ENCODE assay signal across 16 cellular contexts in the genomic region with DNA sequence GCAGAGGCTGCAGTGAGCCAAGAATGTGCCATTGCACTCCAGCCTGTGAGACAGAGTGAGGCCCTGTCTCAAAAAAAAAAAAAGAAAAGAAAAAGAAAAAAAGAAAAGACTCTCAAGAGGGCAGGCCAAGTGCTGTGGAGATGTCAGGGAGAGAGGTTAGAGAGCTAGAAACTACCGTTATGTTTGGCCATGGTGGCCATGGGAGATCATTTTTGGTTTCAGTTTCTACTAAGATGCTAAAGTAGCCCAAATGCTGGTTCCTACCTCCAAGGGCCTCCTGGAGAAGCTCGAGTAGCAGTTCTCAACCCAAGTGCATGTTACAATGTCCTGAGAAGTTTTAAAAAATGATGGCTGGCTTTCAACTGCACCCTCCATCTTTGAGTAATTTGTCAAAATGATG.
"Had no signal": no experiment of that assay in that cellular context is flagged by ENCODE, and none has a peak within 500 bp of the region (broad histone marks: within the 10 kb centered on the region; RNA-seq: fewer than 3 reads in every experiment).

No MANE protein-coding gene starts in this region.

- H3K9me3 Mint-ChIP-seq: activated CD4-positive, alpha-beta T cell treated with anti-CD3 and anti-CD28 coated beads, Interleukin-2, amount 10 ng/mL, durations not matched to agents 7 days and 5 days; memory B cell had no signal

- DNase-seq: activated CD4-positive, alpha-beta T cell treated with anti-CD3 and anti-CD28 coated beads, Interleukin-2, amount 10 ng/mL, durations not matched to agents 7 days and 5 days; activated CD8-positive, alpha-beta memory T cell treated with anti-CD3 and anti-CD28 coated beads, Interleukin-2, amount 50 U/mL, for 4 hours; activated CD8-positive, alpha-beta T cell treated with anti-CD3 and anti-CD28 coated beads, Interleukin-2, amount 10 ng/mL, durations not matched to agents 7 days and 5 days; activated effector memory CD4-positive, alpha-beta T cell treated with Interleukin-2 at 50 U/mL for 16 hours; activated naive CD4-positive, alpha-beta T cell treated with anti-CD3 and anti-CD28 coated beads, Interleukin-2, amount 10 ng/mL, durations not matched to agents 7 days and 5 days; activated naive CD8-positive, alpha-beta T cell treated with anti-CD3 and anti-CD28 coated beads, Interleukin-2, amount 50 U/mL, for 24 hours; activated T-cell treated with anti-CD3 and anti-CD28 coated beads, Interleukin-2, amount 50 U/mL, for 4 hours; occipital lobe; posterior cingulate gyrus; stimulated activated naive B cell treated with anti-CD40 and anti-IgM and Interleukin-4, amounts not matched to agents 10 μg/mL and 1 μg/mL and 100 μg/mL, for 72 hours had no signal

- H3K27ac ChIP-seq: ascending aorta, coronary artery, thoracic aorta had no signal

- H3K36me3 ChIP-seq: ascending aorta, thoracic aorta had no signal

- H3K4me1 ChIP-seq: ascending aorta had no signal

- H3K27me3 Mint-ChIP-seq: activated CD4-positive, alpha-beta T cell treated with anti-CD3 and anti-CD28 coated beads, Interleukin-2, amount 10 ng/mL, durations not matched to agents 7 days and 5 days; activated naive CD4-positive, alpha-beta T cell treated with anti-CD3 and anti-CD28 coated beads, Interleukin-2, amount 10 ng/mL, durations not matched to agents 7 days and 5 days; activated naive CD8-positive, alpha-beta T cell treated with anti-CD3 and anti-CD28 coated beads, Interleukin-2, amount 50 U/mL, for 24 hours; central memory CD8-positive, alpha-beta T cell; stimulated activated naive B cell treated with anti-CD40 and anti-IgM and Interleukin-4, amounts not matched to agents 10 μg/mL and 1 μg/mL and 100 μg/mL, for 72 hours had no signal

- H3K4me3 Mint-ChIP-seq: activated CD4-positive, alpha-beta T cell treated with anti-CD3 and anti-CD28 coated beads, Interleukin-2, amount 10 ng/mL, durations not matched to agents 7 days and 5 days; activated CD8-positive, alpha-beta T cell treated with anti-CD3 and anti-CD28 coated beads, Interleukin-2, amount 10 ng/mL, durations not matched to agents 7 days and 5 days; activated naive CD4-positive, alpha-beta T cell treated with anti-CD3 and anti-CD28 coated beads, Interleukin-2, amount 10 ng/mL, durations not matched to agents 7 days and 5 days; activated naive CD8-positive, alpha-beta T cell treated with anti-CD3 and anti-CD28 coated beads, Interleukin-2, amount 50 U/mL, for 24 hours; activated T-cell treated with anti-CD3 and anti-CD28 coated beads, Interleukin-2, amount 50 U/mL, for 4 hours; central memory CD8-positive, alpha-beta T cell; memory B cell; stimulated activated naive B cell treated with anti-CD40 and anti-IgM and Interleukin-4, amounts not matched to agents 10 μg/mL and 1 μg/mL and 100 μg/mL, for 72 hours had no signal

- H3K4me1 Mint-ChIP-seq: activated CD4-positive, alpha-beta T cell treated with anti-CD3 and anti-CD28 coated beads, Interleukin-2, amount 10 ng/mL, durations not matched to agents 7 days and 5 days; activated naive CD4-positive, alpha-beta T cell treated with anti-CD3 and anti-CD28 coated beads, Interleukin-2, amount 10 ng/mL, durations not matched to agents 7 days and 5 days; activated naive CD8-positive, alpha-beta T cell treated with anti-CD3 and anti-CD28 coated beads, Interleukin-2, amount 50 U/mL, for 24 hours; central memory CD8-positive, alpha-beta T cell; memory B cell had no signal

- H3K4me3 ChIP-seq: ascending aorta, coronary artery, thoracic aorta had no signal

- H3K36me3 Mint-ChIP-seq: activated naive CD4-positive, alpha-beta T cell treated with anti-CD3 and anti-CD28 coated beads, Interleukin-2, amount 10 ng/mL, durations not matched to agents 7 days and 5 days; memory B cell; stimulated activated naive B cell treated with anti-CD40 and anti-IgM and Interleukin-4, amounts not matched to agents 10 μg/mL and 1 μg/mL and 100 μg/mL, for 72 hours had no signal

- ATAC-seq: activated CD4-positive, CD25-positive, alpha-beta regulatory T cell treated with anti-CD3 and anti-CD28 coated beads, Interleukin-2, amount 50 U/mL, for 24 hours; activated CD8-positive, alpha-beta T cell treated with anti-CD3 and anti-CD28 coated beads, Interleukin-2, amount 10 ng/mL, durations not matched to agents 7 days and 5 days; activated naive CD8-positive, alpha-beta T cell treated with anti-CD3 and anti-CD28 coated beads, Interleukin-2, amount 50 U/mL, for 24 hours; activated T-cell treated with anti-CD3 and anti-CD28 coated beads, Interleukin-2, amount 50 U/mL, for 4 hours; stimulated activated naive B cell treated with anti-CD40 and anti-IgM and Interleukin-4, amounts not matched to agents 10 μg/mL and 1 μg/mL and 100 μg/mL, for 72 hours had no signal

- H3K27me3 ChIP-seq: ascending aorta had no signal

- H3K27ac Mint-ChIP-seq: activated CD4-positive, alpha-beta T cell treated with anti-CD3 and anti-CD28 coated beads, Interleukin-2, amount 10 ng/mL, durations not matched to agents 7 days and 5 days; activated CD8-positive, alpha-beta T cell treated with anti-CD3 and anti-CD28 coated beads, Interleukin-2, amount 10 ng/mL, durations not matched to agents 7 days and 5 days; activated naive CD4-positive, alpha-beta T cell treated with anti-CD3 and anti-CD28 coated beads, Interleukin-2, amount 10 ng/mL, durations not matched to agents 7 days and 5 days; activated naive CD8-positive, alpha-beta T cell treated with anti-CD3 and anti-CD28 coated beads, Interleukin-2, amount 50 U/mL, for 24 hours; memory B cell; stimulated activated naive B cell treated with anti-CD40 and anti-IgM and Interleukin-4, amounts not matched to agents 10 μg/mL and 1 μg/mL and 100 μg/mL, for 72 hours had no signal
